24 cellular contexts compared by ENCODE assay signal in the genomic region with DNA sequence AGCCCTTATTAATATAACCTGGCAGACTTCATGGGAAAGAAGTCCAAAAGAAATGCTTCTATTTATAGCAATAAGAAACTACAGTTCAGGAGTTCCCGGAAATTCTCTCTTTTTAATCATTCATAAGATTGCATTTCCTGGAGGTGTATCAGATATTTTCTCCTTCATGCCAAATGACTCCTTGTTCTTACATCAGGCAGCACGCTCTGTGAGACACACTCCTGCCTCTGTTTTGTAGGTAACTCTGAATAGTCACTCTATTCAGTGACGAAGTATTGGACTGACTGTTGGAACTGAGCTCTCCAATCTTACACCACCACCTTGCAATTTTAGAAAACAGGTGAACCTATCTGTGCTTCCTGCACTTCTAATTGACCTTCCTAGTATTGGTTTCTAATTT.
"Had no signal": no experiment of that assay in that cellular context is flagged by ENCODE, and none has a peak within 500 bp of the region (broad histone marks: within the 10 kb centered on the region; RNA-seq: fewer than 3 reads in every experiment).

No MANE protein-coding gene starts in this region.

- H3K36me3 ChIP-seq: left lung, lower lobe of right lung, sigmoid colon, spleen, stomach, thyroid gland, transverse colon, upper lobe of left lung, vagina had no signal

- FAIRE-seq: keratinocyte, small intestine had no signal

- H3K27me3 ChIP-seq: left lung, sigmoid colon, stomach, testis, thyroid gland, upper lobe of left lung, vagina had no signal

- H3K27ac ChIP-seq: left lung, lower lobe of right lung, sigmoid colon, spleen, stomach, testis, thyroid gland, transverse colon, upper lobe of left lung, vagina had no signal

- ATAC-seq: left colon; left lung; lower lobe of right lung; naive thymus-derived CD8-positive, alpha-beta T cell; right cardiac atrium; stimulated activated memory B cell treated with anti-CD40 and anti-IgM and Interleukin-4, amounts not matched to agents 10 μg/mL and 1 μg/mL and 100 μg/mL, for 72 hours; stimulated activated naive CD8-positive, alpha-beta T cell treated with anti-CD3 and anti-CD28 coated beads, Interleukin-15, Interleukin-2, amounts not matched to agents 100 U/mL and 50 U/mL, for 24 hours had no signal

- H3K4me1 ChIP-seq: left lung, lower lobe of right lung, sigmoid colon, spleen, stomach, testis, thyroid gland, transverse colon, upper lobe of left lung, vagina had no signal

- DNase-seq: hippocampal formation; kidney glomerular epithelial cell; left colon; left lung; lower lobe of right lung; mammary epithelial cell; mesenchymal stem cell; naive thymus-derived CD8-positive, alpha-beta T cell; nucleus accumbens; retina; right cardiac atrium; sigmoid colon; small intestine; spleen; stimulated activated CD4-positive, alpha-beta T cell treated with anti-CD3 and anti-CD28 coated beads, Interleukin-4, amount 100 ng/mL, for 24 hours; stimulated activated naive CD8-positive, alpha-beta T cell treated with anti-CD3 and anti-CD28 coated beads, Interleukin-15, Interleukin-2, amounts not matched to agents 100 U/mL and 50 U/mL, for 24 hours; stomach; testis; thyroid gland; transverse colon; upper lobe of left lung had no signal

- H3K4me3 ChIP-seq: left lung, lower lobe of right lung, sigmoid colon, spleen, stomach, testis, thyroid gland, transverse colon, upper lobe of left lung, vagina had no signal

- H3K9me3 ChIP-seq: sigmoid colon, testis, thyroid gland, upper lobe of left lung had no signal
